8 cellular contexts compared by ENCODE assay signal in the genomic region with DNA sequence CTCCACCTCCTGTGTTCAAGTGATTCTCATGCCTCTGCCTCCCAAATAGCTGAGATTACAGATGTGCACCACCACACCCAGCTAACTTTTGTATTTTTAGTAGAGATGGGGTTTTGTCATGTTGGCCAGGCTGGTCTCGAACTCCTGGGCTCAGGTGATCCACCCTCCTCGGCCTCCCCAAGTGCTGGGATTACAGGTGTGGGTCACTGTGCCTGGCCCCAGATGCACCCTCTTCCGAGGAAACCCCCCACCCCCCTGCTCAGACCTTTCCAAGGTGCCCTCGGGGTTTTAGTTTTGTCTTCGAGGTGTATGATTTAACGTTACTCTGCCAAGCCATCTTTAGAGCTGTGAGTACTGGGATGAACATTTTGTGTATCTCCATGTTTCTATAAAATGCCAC.
DNase-seq lines count a peak whose midpoint lies in the region; ATAC-seq and TF ChIP-seq lines count a peak whose summit lies in the region.
"Not testable (repeated sequence)": the region's sequence is repeated elsewhere in the genome, so short reads cannot be mapped to it uniquely, and the experiment has no call there.

No MANE protein-coding gene starts in this region.

- not testable (repeated sequence) for H3K9ac ChIP-seq in muscle layer of colon (ENCODE audit: low read length)
- H3K9ac ChIP-seq in skeletal muscle satellite cell (ENCODE audit: low read depth, low read length): peak overlapping the region; percentile 85

- H3K27ac Mint-ChIP-seq in CD14-positive monocyte: peak overlapping the region; percentile 97 to 100 (median 100)
- peak overlapping the region; percentile 40 for H3K27ac Mint-ChIP-seq in activated T-cell treated with anti-CD3 and anti-CD28 coated beads, Interleukin-2, amount 50 U/mL, for 24 hours

- H3K4me1 ChIP-seq in SJSA1 (replicated peaks): peaks cover 46% of the 10 kb centered on the region
- not testable (repeated sequence) for H3K4me1 ChIP-seq in breast epithelium
- peaks cover 0 to 73% (median 53%) of the 10 kb centered on the region in 12 donors for H3K4me1 ChIP-seq in heart left ventricle
- peaks cover 43% of the 10 kb centered on the region for H3K4me1 ChIP-seq in muscle layer of colon (ENCODE audit: insufficient read depth, low read length)
- peaks cover 40% of the 10 kb centered on the region for H3K4me1 ChIP-seq in skeletal muscle satellite cell (ENCODE audit: control insufficient read depth, insufficient read depth, low read length)
- H3K4me1 ChIP-seq in tibial nerve: peaks cover 0 to 60% (median 30%) of the 10 kb centered on the region in 4 donors

- H3K9me3 ChIP-seq in SJSA1 (replicated peaks); breast epithelium; heart left ventricle; muscle layer of colon (ENCODE audit: low read length); skeletal muscle satellite cell (replicated peaks; ENCODE audit: low read length); tibial nerve: not testable (repeated sequence)

- not testable (repeated sequence) for TF ChIP-seq EP300 in tibial nerve (IDR thresholded peaks at IDR 0.05)

- not testable (repeated sequence) for DNase-seq in CD14-positive monocyte (ENCODE audit: low spot score); SJSA1 (ENCODE audit: low read depth in 1 of 2, low spot score in 2 of 2); activated T-cell treated with anti-CD3 and anti-CD28 coated beads, Interleukin-2, amount 50 U/mL, for 24 hours; breast epithelium (ENCODE audit: low spot score in 2 of 2); heart left ventricle; tibial nerve (ENCODE audit: low spot score in 2 of 2)

- H3K27me3 Mint-ChIP-seq in CD14-positive monocyte (ENCODE audit: low read depth in 3 of 3); activated T-cell treated with anti-CD3 and anti-CD28 coated beads, Interleukin-2, amount 50 U/mL, for 24 hours: not testable (repeated sequence)

- H3K36me3 Mint-ChIP-seq in CD14-positive monocyte: peaks cover 12 to 30% of the 10 kb centered on the region in 2 donors
- H3K36me3 Mint-ChIP-seq in activated T-cell treated with anti-CD3 and anti-CD28 coated beads, Interleukin-2, amount 50 U/mL, for 24 hours (ENCODE audit: low read depth): not testable (repeated sequence)

- ATAC-seq in heart left ventricle: not testable (repeated sequence)

- H3K27ac ChIP-seq in SJSA1 (peak overlapping the region; percentile 99), breast epithelium (peak overlapping the region; percentile 94 to 97), heart left ventricle (peak overlapping the region in 11 of 12 donors; percentile 50 to 95 (median 84)), muscle layer of colon (ENCODE audit: low read depth, low read length) (peak overlapping the region; percentile 28), tibial nerve (peak overlapping the region; percentile 79 to 97 (median 89))

- not testable (repeated sequence) for TF ChIP-seq POLR2A in breast epithelium (IDR thresholded peaks at IDR 0.05); heart left ventricle (IDR thresholded peaks at IDR 0.05); tibial nerve (IDR thresholded peaks at IDR 0.05)

- peak overlapping the region; percentile 69 for H3K4me2 ChIP-seq in skeletal muscle satellite cell (ENCODE audit: low read length)

- intact Hi-C loops in CD14-positive monocyte (cut with micrococcal nuclease); breast epithelium (cut with DNase I; ENCODE audit: low total_unique reads); heart left ventricle (cut with DNase I): not testable (repeated sequence)

- not testable (repeated sequence) for H3K27me3 ChIP-seq in SJSA1 (replicated peaks); breast epithelium; heart left ventricle; muscle layer of colon (ENCODE audit: control insufficient read depth in 1 of 2, insufficient read depth in 2 of 2, low read length in 2 of 2); skeletal muscle satellite cell (ENCODE audit: control insufficient read depth, insufficient read depth, low read length); tibial nerve

- WGBS in heart left ventricle, 4 donors: 91 to 97% (median 92%) methylated on average over 6 of the region's 6 CpGs
- 92 to 97% methylated on average over 6 of the region's 6 CpGs for WGBS in tibial nerve, 2 donors

- H3K4me1 Mint-ChIP-seq in CD14-positive monocyte: peaks cover 58% of the 10 kb centered on the region
- peaks cover 55% of the 10 kb centered on the region for H3K4me1 Mint-ChIP-seq in activated T-cell treated with anti-CD3 and anti-CD28 coated beads, Interleukin-2, amount 50 U/mL, for 24 hours (ENCODE audit: low read depth)

- H3K4me3 Mint-ChIP-seq in CD14-positive monocyte: peak overlapping the region in 1 of 2 donors; percentile 31
- not testable (repeated sequence) for H3K4me3 Mint-ChIP-seq in activated T-cell treated with anti-CD3 and anti-CD28 coated beads, Interleukin-2, amount 50 U/mL, for 24 hours

- not testable (repeated sequence) for TF ChIP-seq CTCF in CD14-positive monocyte (IDR thresholded peaks at IDR 0.05); breast epithelium (IDR thresholded peaks at IDR 0.05); heart left ventricle (IDR thresholded peaks at IDR 0.05); tibial nerve (IDR thresholded peaks at IDR 0.05)

- not testable (repeated sequence) for H3K9me3 Mint-ChIP-seq in CD14-positive monocyte; activated T-cell treated with anti-CD3 and anti-CD28 coated beads, Interleukin-2, amount 50 U/mL, for 24 hours

- not testable (repeated sequence) for H3K4me3 ChIP-seq in SJSA1; breast epithelium; heart left ventricle; muscle layer of colon (ENCODE audit: low read depth in 1 of 2, low read length in 2 of 2); skeletal muscle satellite cell (ENCODE audit: low read length); tibial nerve

- H3K36me3 ChIP-seq in SJSA1: peaks cover 38% of the 10 kb centered on the region
- H3K36me3 ChIP-seq in breast epithelium; heart left ventricle; muscle layer of colon (ENCODE audit: insufficient read depth, low read length); skeletal muscle satellite cell (ENCODE audit: insufficient read depth, low read length); tibial nerve: not testable (repeated sequence)

Comparison
In these comparisons a context has a peak if more than half of its experiments do, and no peak if none do; other contexts are left out.
1. H3K27ac ChIP-seq: peak in every context shown above with its lines; median percentile 99 in SJSA1; 96 in breast epithelium; 89 in tibial nerve; 84 in heart left ventricle; 28 in muscle layer of colon.